In genomic region chr22:38613588-38613987, GRCh38 we compare ENCODE assay signal across 22 cellular contexts. TPM values are rescaled to one million over a fixed set of nuclear protein-coding genes. Genes with fewer than 3 reads are reported as not detected.
"Had no signal": no experiment of that assay in that cellular context is flagged by ENCODE, and none has a peak within 500 bp of the region (broad histone marks: within the 10 kb centered on the region; RNA-seq: fewer than 3 reads in every experiment).

No MANE protein-coding gene starts in this region.

- H3K27ac ChIP-seq: esophagus squamous epithelium, ovary, right lobe of liver, stomach, thyroid gland had no signal

- H3K4me3 ChIP-seq: esophagus squamous epithelium, lung, ovary, right lobe of liver, stomach, thyroid gland had no signal

- H3K27me3 ChIP-seq: esophagus squamous epithelium, ovary, right lobe of liver, stomach, thyroid gland had no signal

- FAIRE-seq: keratinocyte had no signal

- H3K36me3 ChIP-seq: esophagus squamous epithelium, ovary, right lobe of liver, stomach, thyroid gland had no signal

- DNase-seq: cortex of kidney; effector memory CD8-positive, alpha-beta T cell; erythroblast; esophagus squamous epithelium; foreskin melanocyte; glutamatergic neuron; natural killer cell; occipital lobe; ovary; posterior cingulate gyrus; retina; small intestine; stimulated activated CD4-positive, alpha-beta T cell treated with anti-CD3 and anti-CD28 coated beads, Interleukin-15, amount 100 ng/mL, for 24 hours; stimulated activated CD4-positive, alpha-beta T cell treated with anti-CD3 and anti-CD28 coated beads, Interleukin-2, amount 100 ng/mL, for 48 hours; stimulated activated naive CD4-positive, alpha-beta T cell treated with Interleukin-2 at 50 U/mL for 16 hours; stomach; thyroid gland had no signal

- ATAC-seq: effector memory CD8-positive, alpha-beta T cell; natural killer cell had no signal

- H3K9me3 ChIP-seq: ovary, right lobe of liver, stomach, thyroid gland had no signal

- H3K4me1 ChIP-seq: stomach, thyroid gland had no signal

RNA-seq across cellular contexts. Expression of gene FAM227A, which starts 42.6 kb away (rescaled TPM):
- total RNA-seq: mononuclear cell had no signal

RNA-seq across cellular contexts. Expression of gene DMC1, which starts 43.6 kb away (rescaled TPM):
- polyA plus RNA-seq: neural cell had no signal
